Comparison of ENCODE assay signal across 11 cellular contexts in genomic region chr4:152265149-152265621, GRCh38.
DNase-seq lines count a peak whose midpoint lies in the region; ATAC-seq and TF ChIP-seq lines count a peak whose summit lies in the region.
"Had no signal": no experiment of that assay in that cellular context is flagged by ENCODE, and none has a peak within 500 bp of the region (broad histone marks: within the 10 kb centered on the region; RNA-seq: fewer than 3 reads in every experiment).

No MANE protein-coding gene starts in this region.

- DNase-seq in heart left ventricle: no peak
- no peak for DNase-seq in right atrium auricular region (ENCODE audit: low spot score)
- peak; percentile 79 for DNase-seq in RWPE1 (ENCODE audit: low spot score)
- peak; percentile 89 for DNase-seq in fibroblast of mammary gland (ENCODE audit: low read depth)
- no peak for DNase-seq in type B pancreatic cell (ENCODE audit: extremely low spot score, unreplicated experiment)
- DNase-seq in stimulated activated naive CD8-positive, alpha-beta T cell treated with anti-CD3 and anti-CD28 coated beads, Interleukin-15, amount 100 ng/mL, for 72 hours: no peak
- DNase-seq in activated CD4-positive, alpha-beta T cell treated with anti-CD3 and anti-CD28 coated beads for 1 hour: no peak
- DNase-seq: activated CD4-positive, alpha-beta T cell treated with anti-CD3 and anti-CD28 coated beads for 48 hours; AML-193 had no signal

- H3K36me3 Mint-ChIP-seq in type B pancreatic cell: peaks cover 4% of the 10 kb centered on the region

- H3K27ac ChIP-seq in heart left ventricle: peak overlapping the region in 1 of 12 donors; percentile 34
- no peak overlapping the region for H3K27ac ChIP-seq in right atrium auricular region
- no peak overlapping the region for H3K27ac ChIP-seq in RWPE1

- TF ChIP-seq CTCF in heart left ventricle (IDR thresholded peaks at IDR 0.05): no peak
- TF ChIP-seq CTCF in right atrium auricular region (IDR thresholded peaks at IDR 0.05): no peak
- TF ChIP-seq CTCF in RWPE1 (conservative IDR thresholded peaks at IDR 0.05; ENCODE audit: low read depth): no peak
- TF ChIP-seq CTCF in fibroblast of mammary gland (conservative IDR thresholded peaks at IDR 0.05; ENCODE audit: control insufficient read depth, insufficient read depth, low read depth, low read length): no peak
- TF ChIP-seq CTCF in type B pancreatic cell (conservative IDR thresholded peaks at IDR 0.05): no peak

- H3K27me3 Mint-ChIP-seq in type B pancreatic cell: peaks cover 20% of the 10 kb centered on the region
- no peaks in the 10 kb centered on the region for H3K27me3 Mint-ChIP-seq in stimulated activated naive CD8-positive, alpha-beta T cell treated with anti-CD3 and anti-CD28 coated beads, Interleukin-15, amount 100 ng/mL, for 72 hours

- 23 to 31% (median 28%) methylated on average over 14 of the region's 14 CpGs for WGBS in heart left ventricle, 4 donors

- intact Hi-C loops in heart left ventricle (cut with DNase I): no loop called here

- peaks cover 0 to 8% (median 3%) of the 10 kb centered on the region in 12 donors for H3K4me1 ChIP-seq in heart left ventricle
- peaks cover 0 to 8% of the 10 kb centered on the region in 2 donors for H3K4me1 ChIP-seq in right atrium auricular region

- H3K4me3 ChIP-seq in heart left ventricle (peak overlapping the region in 2 of 12 donors; percentile 1 to 15), right atrium auricular region (no peak overlapping the region), fibroblast of mammary gland (ENCODE audit: control insufficient read depth, low read depth, low read length) (no peak overlapping the region)

- H3K27me3 ChIP-seq in heart left ventricle (no peaks in the 10 kb centered on the region), right atrium auricular region (no peaks in the 10 kb centered on the region)

- peak overlapping the region; percentile 36 for H3K27ac Mint-ChIP-seq in type B pancreatic cell
- H3K27ac Mint-ChIP-seq in stimulated activated naive CD8-positive, alpha-beta T cell treated with anti-CD3 and anti-CD28 coated beads, Interleukin-15, amount 100 ng/mL, for 72 hours: no peak overlapping the region

- H3K9me3 Mint-ChIP-seq in type B pancreatic cell: peaks cover 4% of the 10 kb centered on the region
- H3K9me3 Mint-ChIP-seq in stimulated activated naive CD8-positive, alpha-beta T cell treated with anti-CD3 and anti-CD28 coated beads, Interleukin-15, amount 100 ng/mL, for 72 hours: no peaks in the 10 kb centered on the region

- H3K36me3 ChIP-seq in heart left ventricle (no peaks in the 10 kb centered on the region), right atrium auricular region (no peaks in the 10 kb centered on the region)

- TF ChIP-seq POLR2A in heart left ventricle (IDR thresholded peaks at IDR 0.05): no peak

- peak overlapping the region; percentile 52 for H3K4me3 Mint-ChIP-seq in type B pancreatic cell
- H3K4me3 Mint-ChIP-seq in stimulated activated naive CD8-positive, alpha-beta T cell treated with anti-CD3 and anti-CD28 coated beads, Interleukin-15, amount 100 ng/mL, for 72 hours: no peak overlapping the region

- POLR2A ChIA-PET in RWPE1 (lab: Yijun Ruan, JAX; ENCODE audit: low non-redundant PET): no interaction called here

- H3K4me1 Mint-ChIP-seq in type B pancreatic cell (ENCODE audit: unreplicated experiment): peaks cover 10% of the 10 kb centered on the region
- H3K4me1 Mint-ChIP-seq in stimulated activated naive CD8-positive, alpha-beta T cell treated with anti-CD3 and anti-CD28 coated beads, Interleukin-15, amount 100 ng/mL, for 72 hours: peaks cover 7% of the 10 kb centered on the region

- H3K9me3 ChIP-seq in heart left ventricle (peaks cover 0 to 22% (median 3%) of the 10 kb centered on the region in 12 donors), right atrium auricular region (peaks cover 0 to 9% of the 10 kb centered on the region in 2 donors)

- peak in 3 of 4 donors; percentile 80 to 96 (median 94) for ATAC-seq in heart left ventricle
- ATAC-seq in stimulated activated naive CD8-positive, alpha-beta T cell treated with anti-CD3 and anti-CD28 coated beads, Interleukin-15, amount 100 ng/mL, for 72 hours: no peak
- no peak for ATAC-seq in GM19452 (IDR thresholded peaks at IDR 0.05; ENCODE audit: unreplicated experiment)
- ATAC-seq: HCT116 had no signal

- CTCF ChIA-PET in RWPE1 (lab: Yijun Ruan, JAX): no interaction called here

Comparison
In these comparisons a context has a peak if more than half of its experiments do, and no peak if none do; other contexts are left out.
1. ATAC-seq: peak in heart left ventricle (3 of 4); none in stimulated activated naive CD8-positive, alpha-beta T cell treated with anti-CD3 and anti-CD28 coated beads, Interleukin-15, amount 100 ng/mL, for 72 hours (single experiment) and GM19452 (single experiment).
2. DNase-seq: peak in RWPE1 (single experiment) and fibroblast of mammary gland (single experiment); none in heart left ventricle (0 of 5), right atrium auricular region (single experiment), type B pancreatic cell (single experiment), stimulated activated naive CD8-positive, alpha-beta T cell treated with anti-CD3 and anti-CD28 coated beads, Interleukin-15, amount 100 ng/mL, for 72 hours (0 of 2) and activated CD4-positive, alpha-beta T cell treated with anti-CD3 and anti-CD28 coated beads for 1 hour (single experiment).